In the genomic region with DNA sequence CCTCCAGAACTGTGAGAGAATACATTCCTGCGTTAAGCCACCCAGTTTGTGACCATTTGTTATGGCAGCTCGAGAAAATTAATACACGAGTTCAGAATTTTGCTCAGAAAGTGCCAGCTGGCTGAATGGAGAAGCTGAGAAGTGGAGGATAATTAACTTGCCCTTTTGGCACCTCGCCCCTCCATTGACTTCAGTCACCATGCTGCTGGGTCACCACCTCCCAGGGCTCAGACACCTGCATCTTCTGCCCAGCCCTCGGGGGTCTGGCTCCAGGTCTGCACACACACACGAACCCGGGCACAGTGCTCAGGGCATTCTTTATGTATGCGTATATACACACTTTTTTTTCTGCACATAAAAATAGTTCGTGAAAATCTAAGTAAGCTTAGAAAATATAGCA, we compare ENCODE assay signal across 19 cellular contexts.
"Had no signal": no experiment of that assay in that cellular context is flagged by ENCODE, and none has a peak within 500 bp of the region (broad histone marks: within the 10 kb centered on the region; RNA-seq: fewer than 3 reads in every experiment).

No MANE protein-coding gene starts in this region.

- DNase-seq: activated CD4-positive, alpha-beta T cell treated with anti-CD3 and anti-CD28 coated beads, Interleukin-2, amount 50 U/mL, for 1 hour; activated CD4-positive, CD25-positive, alpha-beta regulatory T cell treated with anti-CD3 and anti-CD28 coated beads, Interleukin-2, amount 50 U/mL, for 72 hours; activated CD8-positive, alpha-beta memory T cell treated with anti-CD3 and anti-CD28 coated beads, Interleukin-2, amount 50 U/mL, for 4 hours; activated gamma-delta T cell; activated T-cell treated with anti-CD3 and anti-CD28 coated beads, Interleukin-2, amount 50 U/mL, for 48 hours; adrenal gland; foreskin melanocyte; hypothalamus; mammary epithelial cell; occipital lobe; stimulated activated CD4-positive, alpha-beta T cell treated with anti-CD3 and anti-CD28 coated beads, Interleukin-4, amount 100 ng/mL, for 1 hour; stomach had no signal

- H3K27me3 ChIP-seq: adrenal gland, cardiac muscle cell, dorsolateral prefrontal cortex, right atrium auricular region, stomach had no signal

- H3K27ac ChIP-seq: adrenal gland, cardiac muscle cell, dorsolateral prefrontal cortex, prostate gland, right atrium auricular region, stomach, VCaP had no signal

- H3K36me3 ChIP-seq: adrenal gland, cardiac muscle cell, prostate gland, right atrium auricular region, stomach had no signal

- H3K4me1 ChIP-seq: adrenal gland, prostate gland had no signal

- ATAC-seq: activated naive CD4-positive, alpha-beta T cell treated with anti-CD3 and anti-CD28 coated beads, Interleukin-2, amount 50 U/mL, for 72 hours; left lobe of liver had no signal

- H3K9me3 ChIP-seq: adrenal gland, prostate gland had no signal

- H3K4me3 ChIP-seq: adrenal gland, cardiac muscle cell, dorsolateral prefrontal cortex, prostate gland, right atrium auricular region, stomach had no signal
